ENCODE assay signal across 18 cellular contexts in genomic region chr10:101580486-101581399, GRCh38. TPM values are rescaled to one million over a fixed set of nuclear protein-coding genes. Genes with fewer than 3 reads are reported as not detected.
DNase-seq lines count a peak whose midpoint lies in the region; ATAC-seq and TF ChIP-seq lines count a peak whose summit lies in the region.
"Had no signal": no experiment of that assay in that cellular context is flagged by ENCODE, and none has a peak within 500 bp of the region (broad histone marks: within the 10 kb centered on the region; RNA-seq: fewer than 3 reads in every experiment).

No MANE protein-coding gene starts in this region.

- H3K36me3 Mint-ChIP-seq in GM23338 (ENCODE audit: low read depth) (peaks cover 49% of the 10 kb centered on the region), WTC11 (peaks cover 28% of the 10 kb centered on the region)

- no peaks in the 10 kb centered on the region for H3K79me2 ChIP-seq in GM23338 (replicated peaks; ENCODE audit: insufficient read depth)

- H4K20me1 ChIP-seq in GM23338 (replicated peaks; ENCODE audit: insufficient read depth) = no peaks in the 10 kb centered on the region; the same call in 1 of the 2 replicates

- DNase-seq in GM23338 (ENCODE audit: low spot score) (no peak), WTC11 (ENCODE audit: low spot score) (no peak), OCI-M1 (lab: John Stamatoyannopoulos, UW) (no peak), NCI-H2196 (lab: John Stamatoyannopoulos, UW; ENCODE audit: unreplicated experiment) (no peak), D341Med (ENCODE audit: low spot score) (no peak)
- DNase-seq: Calu3; CD8-positive, alpha-beta T cell; DMS53; KG1; MV-4-11; NCI-H187; NCI-H526; T-helper 1 cell had no signal

- H3K9me3 Mint-ChIP-seq in GM23338 (peaks cover 10% of the 10 kb centered on the region), WTC11 (peaks cover 3% of the 10 kb centered on the region; the same call in 1 of the 2 replicates)
- H3K9me3 Mint-ChIP-seq: CD8-positive, alpha-beta T cell had no signal

- H3K27ac Mint-ChIP-seq in GM23338 = no peak overlapping the region; the same call in 1 of the 2 replicates
- no peak overlapping the region; the same call in 1 of the 2 replicates for H3K27ac Mint-ChIP-seq in WTC11
- H3K27ac Mint-ChIP-seq: CD8-positive, alpha-beta T cell had no signal

- H3K4me1 Mint-ChIP-seq in GM23338 (peaks cover 22% of the 10 kb centered on the region), WTC11 (peaks cover 17% of the 10 kb centered on the region)

- no peaks in the 10 kb centered on the region for H3K27me3 ChIP-seq in GM23338 (ENCODE audit: insufficient read depth)
- H3K27me3 ChIP-seq in HUES48 (ENCODE audit: control insufficient read depth, insufficient read depth, low read length) = no peaks in the 10 kb centered on the region
- H3K27me3 ChIP-seq in iPS-20b (ENCODE audit: insufficient read depth, low read length) = no peaks in the 10 kb centered on the region
- H3K27me3 ChIP-seq: BLaER1 treated with 17β-estradiol and CSF1 and Interleukin-3, amounts not matched to agents 10 nM and 100 nM had no signal

- H3K4me1 ChIP-seq in GM23338 (ENCODE audit: insufficient read depth) (peaks cover 13% of the 10 kb centered on the region), HUES48 (ENCODE audit: control insufficient read depth, insufficient read depth, low read length) (peaks cover 15% of the 10 kb centered on the region; the same call in 1 of the 2 replicates), iPS-20b (ENCODE audit: insufficient read depth, low read length) (peaks cover 12% of the 10 kb centered on the region; the same call in 1 of the 2 replicates)
- H3K4me1 ChIP-seq: BLaER1 treated with 17β-estradiol and CSF1 and Interleukin-3, amounts not matched to agents 10 nM and 100 nM; HAP-1 had no signal

- H3K9ac ChIP-seq in HUES48 (ENCODE audit: low read depth, low read length) = no peak overlapping the region
- H3K9ac ChIP-seq in iPS-20b (ENCODE audit: low read depth, low read length) = no peak overlapping the region

- H3K36me3 ChIP-seq in GM23338 (ENCODE audit: insufficient read depth) (no peaks in the 10 kb centered on the region; the same call in none of the 2 replicates), HUES48 (ENCODE audit: control insufficient read depth, insufficient read depth, low read length) (peaks cover 54% of the 10 kb centered on the region), iPS-20b (ENCODE audit: insufficient read depth, low read depth, low read length) (peaks cover 43% of the 10 kb centered on the region)

- ATAC-seq in GM23338 (peak; percentile 77), WTC11 (peak; percentile 31), HG03097 (IDR thresholded peaks at IDR 0.05; ENCODE audit: low FRiP score, unreplicated experiment) (no peak)
- ATAC-seq: CD8-positive, alpha-beta T cell had no signal

- no peak overlapping the region for H3K27ac ChIP-seq in GM23338 (ENCODE audit: low read depth)
- H3K27ac ChIP-seq in HUES48 (ENCODE audit: low read depth, low read length) = peak overlapping the region; percentile 61
- H3K27ac ChIP-seq in iPS-20b (ENCODE audit: low read length) = no peak overlapping the region
- H3K27ac ChIP-seq: BLaER1 treated with 17β-estradiol and CSF1 and Interleukin-3, amounts not matched to agents 10 nM and 100 nM had no signal

- peak overlapping the region; percentile 62 for H3K4me2 ChIP-seq in GM23338
- H3K4me2 ChIP-seq: BLaER1 treated with 17β-estradiol and CSF1 and Interleukin-3, amounts not matched to agents 10 nM and 100 nM had no signal

- TF ChIP-seq CTCF in GM23338 (conservative IDR thresholded peaks at IDR 0.05; ENCODE audit: low read depth in 2 of 2) (no peak), WTC11 (IDR thresholded peaks at IDR 0.05) (no peak)

- no peaks in the 10 kb centered on the region for H3K9me2 ChIP-seq in GM23338 (ENCODE audit: insufficient read depth)

- H3K4me3 Mint-ChIP-seq in GM23338 (no peak overlapping the region), WTC11 (no peak overlapping the region)
- H3K4me3 Mint-ChIP-seq: CD8-positive, alpha-beta T cell had no signal

- H2AFZ ChIP-seq in GM23338 = no peak overlapping the region

- H3K27me3 Mint-ChIP-seq in GM23338 (ENCODE audit: insufficient read depth, low read depth, poor library complexity) (peaks cover 9% of the 10 kb centered on the region), WTC11 (ENCODE audit: low read depth) (peaks cover 5% of the 10 kb centered on the region)

- POLR2A ChIA-PET in WTC11 (lab: Charles Lee) = interaction anchor here (0.7 to 0.9 kb wide), 2 partner anchors 47 to 200 kb away, joined by 4 to 5 read pairs; no protein-coding TSS in a partner anchor

- H3K4me3 ChIP-seq in GM23338 (no peak overlapping the region), HUES48 (ENCODE audit: low read depth, low read length) (no peak overlapping the region), iPS-20b (ENCODE audit: low read length) (0 out of 2 replicates have a peak overlapping the region, but pooled peaks have one; percentile 13)
- H3K4me3 ChIP-seq: BLaER1 treated with 17β-estradiol and CSF1 and Interleukin-3, amounts not matched to agents 10 nM and 100 nM; HAP-1 had no signal

- no peaks in the 10 kb centered on the region for H3F3A ChIP-seq in GM23338 (replicated peaks; ENCODE audit: low read depth)

- no peaks in the 10 kb centered on the region for H3K9me3 ChIP-seq in HUES48 (ENCODE audit: control insufficient read depth, insufficient read depth, low read length)
- H3K9me3 ChIP-seq in iPS-20b (ENCODE audit: insufficient read depth, low read depth, low read length) = no peaks in the 10 kb centered on the region
- H3K9me3 ChIP-seq: BLaER1 treated with 17β-estradiol and CSF1 and Interleukin-3, amounts not matched to agents 10 nM and 100 nM; HAP-1 had no signal

- CTCF ChIA-PET in WTC11 (lab: Charles Lee) = interaction anchor here (0.7 to 4.7 kb wide), 14 partner anchors 10 to 570 kb away, joined by 3 to 39 read pairs (median 4); no protein-coding TSS in a partner anchor

TF ChIP-seq in GM23338, 12 proteins besides CTCF, POLR2A, EP300 and RAD21 (continues in another document):
- no peak for TF ChIP-seq ZNF114 (CRISPR knock-in tag; IDR thresholded peaks at IDR 0.05)
- TF ChIP-seq ZNF331 (CRISPR knock-in tag; IDR thresholded peaks at IDR 0.05; ENCODE audit: low read depth) = no peak
- no peak for TF ChIP-seq EZH2 (IDR thresholded peaks at IDR 0.05; ENCODE audit: low read depth, unreplicated experiment)

TF ChIP-seq in WTC11, 78 proteins besides CTCF, POLR2A, EP300 and RAD21:
- TF ChIP-seq ZNF423 (CRISPR knock-in tag; IDR thresholded peaks at IDR 0.05) = peak; percentile 82
- TF ChIP-seq JUN (CRISPR knock-in tag; IDR thresholded peaks at IDR 0.05) = no peak
- TF ChIP-seq GTF2I (CRISPR knock-in tag; conservative IDR thresholded peaks at IDR 0.05) = peak; percentile 66; the same call in 1 of the 2 replicates
- no peak for TF ChIP-seq AFF4 (CRISPR knock-in tag; IDR thresholded peaks at IDR 0.05; ENCODE audit: borderline replicate concordance)
- TF ChIP-seq CDX4 (CRISPR knock-in tag; IDR thresholded peaks at IDR 0.05; ENCODE audit: borderline replicate concordance) = no peak

RNA-seq across cellular contexts. Expression of gene POLL, which starts 7.3 kb away (rescaled TPM):
- total RNA-seq in GM23338 (2014; rRNA removed; shearing (Covaris generic)) = 24.0 and 24.3 TPM in 2 replicates
- 17.3 and 18.2 TPM in 2 replicates for polyA plus RNA-seq in GM23338 (2016; fragmentation: Nextera tagmentation; extraction: Ambion mirVana)
- total RNA-seq in WTC11 (2021) = 40.7 to 46.2 TPM (median 41.3 TPM) in 3 replicates

RNA-seq across cellular contexts. Expression of gene DPCD, which starts 7.4 kb away (rescaled TPM):
- 22.5 and 48.4 TPM in 2 replicates for total RNA-seq in GM23338 (2014; rRNA removed; shearing (Covaris generic))
- polyA plus RNA-seq in GM23338 (2016; fragmentation: Nextera tagmentation; extraction: Ambion mirVana) = 36.3 and 38.1 TPM in 2 replicates
- total RNA-seq in WTC11 (2021) = 21.8 to 23.8 TPM (median 22.0 TPM) in 3 replicates
